8 cellular contexts compared by ENCODE assay signal in the genomic region with DNA sequence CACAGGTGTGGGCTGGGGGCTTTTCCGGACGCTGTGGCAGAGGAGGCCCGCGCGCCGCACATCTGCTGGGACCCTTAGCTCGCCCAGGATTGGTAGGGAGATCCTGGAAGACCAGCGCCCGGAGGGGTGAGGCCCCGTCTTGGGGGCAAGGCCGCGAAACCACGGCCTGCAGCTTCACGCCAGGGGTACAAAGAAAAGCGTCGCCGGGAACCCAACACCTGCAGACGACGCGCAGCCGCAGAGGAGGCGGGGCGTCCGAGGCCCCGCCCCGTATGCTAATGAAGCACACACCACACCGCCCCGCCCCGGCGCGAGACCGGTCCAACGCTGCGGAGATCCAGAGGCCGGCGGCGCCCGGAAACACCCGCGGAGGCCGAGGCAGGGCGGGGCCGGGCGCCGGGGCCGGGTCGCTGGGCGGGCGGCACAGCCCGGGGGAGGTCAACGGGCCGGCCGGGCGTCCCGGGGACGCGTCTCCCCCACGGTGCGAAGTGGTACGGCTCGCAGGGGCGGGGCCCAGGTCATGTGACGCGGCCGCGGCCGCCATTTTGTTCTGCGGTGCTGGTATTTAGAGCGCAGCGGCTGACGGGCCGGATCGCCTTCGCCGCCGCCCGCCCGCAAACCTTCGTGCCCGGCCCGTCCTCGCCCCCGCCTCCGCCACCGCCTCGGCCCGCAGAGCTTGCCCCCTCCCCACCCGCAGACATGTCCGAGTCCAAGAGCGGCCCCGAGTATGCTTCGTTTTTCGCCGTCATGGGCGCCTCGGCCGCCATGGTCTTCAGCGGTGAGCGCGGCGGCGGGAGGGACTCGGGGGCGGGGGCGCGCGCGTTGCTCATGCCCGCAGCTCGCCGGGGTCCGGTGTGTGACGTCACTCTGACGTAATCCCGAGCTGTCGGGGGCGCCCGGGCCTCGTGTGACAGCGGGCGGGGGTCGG. TPM values are rescaled to one million over a fixed set of nuclear protein-coding genes. Genes with fewer than 3 reads are reported as not detected.
DNase-seq lines count a peak whose midpoint lies in the region; ATAC-seq and TF ChIP-seq lines count a peak whose summit lies in the region.

Gene ATP6V0C (plus strand): TSS at position 548 of the 928 bp plus-strand sequence. CDS start 152 bp downstream, at position 700.

- no peaks in the 10 kb centered on the region for H3K27me3 ChIP-seq in kidney epithelial cell (ENCODE audit: control insufficient read depth, insufficient read depth, low read length)

- peak within 1 kb of the TSS; percentile 88 for H3K4me3 ChIP-seq in AG10803 (ENCODE audit: low read length)
- H3K4me3 ChIP-seq in kidney epithelial cell (ENCODE audit: low read depth, low read length) = peak within 1 kb of the TSS; percentile 93

- ATAC-seq in GM19043 (IDR thresholded peaks at IDR 0.05; ENCODE audit: low read depth, unreplicated experiment) (peak; percentile 79), HG03342 (IDR thresholded peaks at IDR 0.05; ENCODE audit: unreplicated experiment) (peak; percentile 69)

- no peak for TF ChIP-seq CTCF in AG10803 (conservative IDR thresholded peaks at IDR 0.05; ENCODE audit: low read length)
- no peak for TF ChIP-seq CTCF in kidney epithelial cell (IDR thresholded peaks at IDR 0.05; ENCODE audit: insufficient read depth, low read length, poor library complexity, severe bottlenecking)

- no peaks in the 10 kb centered on the region for H3K36me3 ChIP-seq in kidney epithelial cell (ENCODE audit: control insufficient read depth, insufficient read depth, low read length)

- DNase-seq in AG10803 (ENCODE audit: low read depth) (peak; percentile 84), NCI-H446 (lab: John Stamatoyannopoulos, UW) (peak; percentile 73 to 93), cerebellar nuclear complex (lab: John Stamatoyannopoulos, UW) (peak; percentile 35 to 67), kidney epithelial cell (ENCODE audit: low read depth) (peak; percentile 48)
- peak; percentile 91 for DNase-seq in activated CD4-positive, CD25-positive, alpha-beta regulatory T cell treated with anti-CD3 and anti-CD28 coated beads, Interleukin-2, amount 50 U/mL, for 72 hours
- peak; percentile 92 for DNase-seq in stimulated activated CD4-positive, alpha-beta T cell treated with anti-CD3 and anti-CD28 coated beads, Interleukin-15, amount 100 ng/mL, for 24 hours

RNA-seq across cellular contexts. Expression of gene ATP6V0C, which starts in this region (rescaled TPM):
- 79.1 and 139 TPM in 2 replicates for total RNA-seq in kidney epithelial cell

Comparison
In these comparisons a context has a peak if more than half of its experiments do, and no peak if none do; other contexts are left out.
1. Peak in every context shown above with its lines: DNase-seq, ATAC-seq and H3K4me3 ChIP-seq.